11 cellular contexts compared by ENCODE assay signal in genomic region chr6:70317799-70318198, GRCh38. TPM values are rescaled to one million over a fixed set of nuclear protein-coding genes. Genes with fewer than 3 reads are reported as not detected.
"Had no signal": no experiment of that assay in that cellular context is flagged by ENCODE, and none has a peak within 500 bp of the region (broad histone marks: within the 10 kb centered on the region; RNA-seq: fewer than 3 reads in every experiment).

No MANE protein-coding gene starts in this region.

RNA-seq across cellular contexts. Expression of gene COL9A1, which starts 14.9 kb away (rescaled TPM):
- total RNA-seq: activated naive CD4-positive, alpha-beta T cell treated with anti-CD3 and anti-CD28 coated beads for 36 hours; activated naive CD4-positive, alpha-beta T cell treated with anti-CD3 and anti-CD28 coated beads, Interleukin-2, amount 50 U/mL, for 72 hours; activated naive CD8-positive, alpha-beta T cell treated with anti-CD3 and anti-CD28 coated beads for 36 hours; activated naive CD8-positive, alpha-beta T cell treated with anti-CD3 and anti-CD28 coated beads, Interleukin-2, amount 10 ng/mL, durations not matched to agents 7 days and 5 days; activated T-cell treated with anti-CD3 and anti-CD28 coated beads, Interleukin-2, amount 50 U/mL, for 4 hours; activated T-cell treated with anti-CD3 and anti-CD28 coated beads, Interleukin-2, amount 50 U/mL, for 72 hours; activated T-helper 1 cell treated with anti-CD3 and anti-CD28 coated beads, Interleukin-12 subunit alpha, Interleukin-12 subunit beta, Interleukin-2, Interleukin-4 antibody, amounts not matched to agents 30 ng/mL and 10 ng/mL and 1 ng/mL, durations not matched to agents 14 hours and 24 hours and 36 hours; activated T-helper 2 cell treated with anti-CD3 and anti-CD28 coated beads, Interferon-gamma antibody, Interleukin-2, Interleukin-4, amounts not matched to agents 10 μg/mL and 5 μg/mL and 100 μg/mL, durations not matched to agents 14 hours and 24 hours and 36 hours; adrenal gland; aorta; bronchial epithelial cell had no signal
